10 cellular contexts compared by ENCODE assay signal in the genomic region with DNA sequence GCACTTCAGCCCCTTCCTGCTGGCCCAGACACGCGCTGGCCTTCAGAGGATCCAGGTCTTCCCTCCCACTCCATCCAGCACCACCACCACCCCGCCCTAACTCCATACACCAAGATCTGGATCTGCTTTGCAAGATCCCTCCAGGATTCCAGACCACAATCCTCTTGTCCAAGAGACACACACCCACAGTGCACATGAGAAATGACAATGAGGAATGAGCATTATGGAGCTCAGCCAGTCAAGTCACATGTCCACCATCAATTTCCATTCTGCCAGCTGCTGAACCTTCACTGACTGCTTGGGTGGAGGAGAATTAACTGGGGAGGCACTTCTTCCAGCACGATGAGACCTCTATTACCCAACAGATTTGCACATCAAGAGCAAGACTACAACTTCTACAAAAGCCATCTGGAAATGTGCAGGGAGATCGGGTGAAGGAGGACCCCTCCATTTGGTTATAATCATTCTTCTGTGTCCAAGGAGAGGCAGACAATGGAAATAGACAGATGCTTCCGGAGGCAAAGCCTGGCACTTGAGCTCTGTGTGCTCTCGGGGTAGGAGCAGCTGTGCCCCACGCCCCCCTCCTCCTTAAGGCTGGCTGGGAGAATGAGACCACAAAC. TPM values are rescaled to one million over a fixed set of nuclear protein-coding genes. Genes with fewer than 3 reads are reported as not detected.
DNase-seq lines count a peak whose midpoint lies in the region; ATAC-seq and TF ChIP-seq lines count a peak whose summit lies in the region.
"Had no signal": no experiment of that assay in that cellular context is flagged by ENCODE, and none has a peak within 500 bp of the region (broad histone marks: within the 10 kb centered on the region; RNA-seq: fewer than 3 reads in every experiment).

No MANE protein-coding gene starts in this region.

- WGBS in heart right ventricle, 2 donors = 54 to 56% methylated on average over 8 of the region's 8 CpGs

- H3K27ac ChIP-seq in heart right ventricle (peak overlapping the region in 2 of 10 donors; percentile 12 to 30), skeletal muscle tissue (ENCODE audit: low read depth, low read length) (peak overlapping the region; percentile 40)

- no peaks in the 10 kb centered on the region for H3K9me3 ChIP-seq in heart right ventricle
- no peaks in the 10 kb centered on the region for H3K9me3 ChIP-seq in skeletal muscle tissue (ENCODE audit: control insufficient read depth in 3 of 3, low read length in 3 of 3)

- peaks cover 0 to 23% (median 16%) of the 10 kb centered on the region in 9 donors for H3K4me1 ChIP-seq in heart right ventricle
- peaks cover 0 to 11% (median 0%) of the 10 kb centered on the region in 3 donors for H3K4me1 ChIP-seq in skeletal muscle tissue (ENCODE audit: control insufficient read depth in 3 of 3, insufficient read depth in 3 of 3, low read length in 3 of 3)

- ATAC-seq in heart right ventricle (peak; percentile 46 to 75 (median 64)), HG03135 (IDR thresholded peaks at IDR 0.05; ENCODE audit: unreplicated experiment) (no peak), GM18870 (IDR thresholded peaks at IDR 0.05; ENCODE audit: unreplicated experiment) (no peak), HG03442 (IDR thresholded peaks at IDR 0.05; ENCODE audit: unreplicated experiment) (no peak)

- H3K4me3 ChIP-seq in heart right ventricle (no peak overlapping the region), skeletal muscle tissue (ENCODE audit: low read length in 3 of 3) (peak overlapping the region in 1 of 3 donors; percentile 27)

- H3K36me3 ChIP-seq in heart right ventricle = no peaks in the 10 kb centered on the region
- H3K36me3 ChIP-seq in skeletal muscle tissue (ENCODE audit: control insufficient read depth in 3 of 3, insufficient read depth in 3 of 3, low read length in 3 of 3) = no peaks in the 10 kb centered on the region

- no peak overlapping the region for H3K9ac ChIP-seq in skeletal muscle tissue (ENCODE audit: low read depth in 1 of 3, low read length in 3 of 3)

- H3K27me3 ChIP-seq in heart right ventricle (no peaks in the 10 kb centered on the region), skeletal muscle tissue (ENCODE audit: control insufficient read depth in 3 of 3, insufficient read depth in 3 of 3, low read length in 3 of 3) (peaks cover 0 to 4% (median 0%) of the 10 kb centered on the region in 3 donors)

- no peak for TF ChIP-seq CTCF in heart right ventricle (IDR thresholded peaks at IDR 0.05)

- DNase-seq in HT-29 (ENCODE audit: low spot score) = peak; percentile 17
- DNase-seq in SHP77 treated with DMSO at 0.1 percent for 48 hours (lab: John Stamatoyannopoulos, UW) = peak; percentile 43
- DNase-seq in heart right ventricle = no peak
- no peak for DNase-seq in stimulated activated naive CD4-positive, alpha-beta T cell treated with Interleukin-2 at 50 U/mL for 16 hours (lab: John Stamatoyannopoulos, UW)
- DNase-seq: activated CD4-positive, alpha-beta T cell treated with anti-CD3 and anti-CD28 coated beads for 1 hour; NCI-H1048 had no signal

- intact Hi-C loops in heart right ventricle (cut with DNase I) = no loop called here

RNA-seq across cellular contexts. Expression of gene SPATA12, which starts 12.3 kb away (rescaled TPM):
- total RNA-seq in HT-29 (2014; rRNA removed; shearing (Covaris generic)) = 0.05 and 0.86 TPM in 2 replicates
- total RNA-seq in heart right ventricle = not detected
- not detected for polyA plus RNA-seq in heart right ventricle
- not detected for total RNA-seq in skeletal muscle tissue

Comparison
In these comparisons a context has a peak if more than half of its experiments do, and no peak if none do; other contexts are left out.
1. DNase-seq: peak in HT-29 (single experiment) and SHP77 treated with DMSO at 0.1 percent for 48 hours (single experiment); none in heart right ventricle (0 of 2) and stimulated activated naive CD4-positive, alpha-beta T cell treated with Interleukin-2 at 50 U/mL for 16 hours (single experiment).
2. ATAC-seq: peak in heart right ventricle (8 of 8); none in HG03135 (single experiment), GM18870 (single experiment) and HG03442 (single experiment).